In genomic region chr12:92702754-92703679, GRCh38 we compare ENCODE assay signal across 1 cellular context.
TF ChIP-seq lines count a peak whose summit lies in the region.

Gene PLEKHG7 (plus strand): TSS chr12:92702989. CDS start chr12:92706632, 3,643 bp downstream.

TF ChIP-seq in GM12878, 131 proteins besides CTCF, POLR2A, EP300 and RAD21 (continued from another document and continues in another):
- TF ChIP-seq SP1 (IDR thresholded peaks at IDR 0.05; ENCODE audit: low read depth, low read length) (no peak), SMAD1 (IDR thresholded peaks at IDR 0.05; ENCODE audit: low read depth, partially characterized antibody) (no peak), GATAD2B (conservative IDR thresholded peaks at IDR 0.05; ENCODE audit: low read depth) (0 out of 2 replicates have a peak, but pooled peaks have one; percentile 46), BCL11A (IDR thresholded peaks at IDR 0.05; ENCODE audit: low read depth, low read length) (no peak), CHD4 (IDR thresholded peaks at IDR 0.05) (no peak), CREB1 (IDR thresholded peaks at IDR 0.05; ENCODE audit: low read depth) (no peak), ZBTB4 (CRISPR knock-in tag; IDR thresholded peaks at IDR 0.05) (no peak), KDM1A (IDR thresholded peaks at IDR 0.05; ENCODE audit: borderline replicate concordance) (no peak), SMARCA5 (IDR thresholded peaks at IDR 0.05) (peak; percentile 91), ESRRA (IDR thresholded peaks at IDR 0.05; ENCODE audit: low read length) (no peak), CUX1 (IDR thresholded peaks at IDR 0.05; ENCODE audit: insufficient replicate concordance, low read depth, low read length) (peak; percentile 37), CBX3 (IDR thresholded peaks at IDR 0.05; ENCODE audit: borderline replicate concordance, low read depth) (no peak), PML (IDR thresholded peaks at IDR 0.05; ENCODE audit: low read length) (no peak), ATF7 (IDR thresholded peaks at IDR 0.05; ENCODE audit: low read depth) (peak; percentile 83), ELK1 (IDR thresholded peaks at IDR 0.05; ENCODE audit: low read depth, low read length) (no peak), FOS (IDR thresholded peaks at IDR 0.05; ENCODE audit: borderline replicate concordance, extremely low read depth, insufficient read length) (no peak), BCL3 (IDR thresholded peaks at IDR 0.05; ENCODE audit: borderline replicate concordance, insufficient read depth, low read depth, low read length, poor library complexity, severe bottlenecking) (no peak), IKZF1 (conservative IDR thresholded peaks at IDR 0.05) (peak; percentile 94), CEBPZ (IDR thresholded peaks at IDR 0.05; ENCODE audit: low read depth, low read length) (no peak), MXI1 (IDR thresholded peaks at IDR 0.05; ENCODE audit: low read depth, low read length) (peak; percentile 43), PRDM15 (CRISPR knock-in tag; IDR thresholded peaks at IDR 0.05) (no peak), CHD2 (IDR thresholded peaks at IDR 0.05; ENCODE audit: borderline replicate concordance, low read depth, low read length) (peak; percentile 42; the same call in 1 of the 2 replicates), ZNF207 (IDR thresholded peaks at IDR 0.05; ENCODE audit: borderline replicate concordance) (no peak; the same call in 1 of the 2 replicates), BHLHE40 (IDR thresholded peaks at IDR 0.05; ENCODE audit: borderline replicate concordance in 1 of 2, low read depth in 2 of 2, low read length in 1 of 2) (no peak), NR2C2 (IDR thresholded peaks at IDR 0.05; ENCODE audit: borderline replicate concordance, control insufficient read depth, insufficient read length, low read depth) (no peak), JUNB (IDR thresholded peaks at IDR 0.05) (peak; percentile 31; the same call in 1 of the 2 replicates), IRF4 (IDR thresholded peaks at IDR 0.05; ENCODE audit: low read depth, low read length) (no peak), ZBTB33 (IDR thresholded peaks at IDR 0.05) (no peak), ATF2 (IDR thresholded peaks at IDR 0.05; ENCODE audit: low read length) (peak; percentile 49), MLLT1 (IDR thresholded peaks at IDR 0.05) (0 out of 2 replicates have a peak, but pooled peaks have one; percentile 50), ZNF274 (IDR thresholded peaks at IDR 0.05; ENCODE audit: insufficient read depth, insufficient read length) (no peak), BMI1 (IDR thresholded peaks at IDR 0.05; ENCODE audit: borderline replicate concordance) (no peak)
